In the genomic region with DNA sequence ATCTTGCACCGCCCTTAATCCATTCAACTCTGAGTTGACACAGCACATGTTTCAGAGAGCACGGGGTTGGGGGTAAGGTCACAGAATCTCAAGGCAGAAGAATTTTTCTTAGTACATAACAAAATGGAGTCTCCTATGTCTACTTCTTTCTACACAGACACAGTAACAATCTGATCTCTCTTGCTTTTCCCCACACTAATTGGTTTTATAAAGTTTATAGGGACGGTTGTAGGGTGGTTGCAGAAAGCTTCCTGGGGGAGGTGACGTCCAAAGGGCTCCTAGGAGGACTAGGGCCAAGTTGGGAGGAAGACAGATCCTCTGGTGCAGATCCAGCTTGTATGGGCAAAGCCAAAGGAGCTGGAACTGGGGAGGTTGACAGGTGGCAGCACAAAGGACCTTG, we compare ENCODE assay signal across 1 cellular context.
TF ChIP-seq lines count a peak whose summit lies in the region.

No MANE protein-coding gene starts in this region.

TF ChIP-seq in K562, 482 proteins besides CTCF, POLR2A, EP300 and RAD21 (continued from another document):
- TF ChIP-seq, protein P1, sequence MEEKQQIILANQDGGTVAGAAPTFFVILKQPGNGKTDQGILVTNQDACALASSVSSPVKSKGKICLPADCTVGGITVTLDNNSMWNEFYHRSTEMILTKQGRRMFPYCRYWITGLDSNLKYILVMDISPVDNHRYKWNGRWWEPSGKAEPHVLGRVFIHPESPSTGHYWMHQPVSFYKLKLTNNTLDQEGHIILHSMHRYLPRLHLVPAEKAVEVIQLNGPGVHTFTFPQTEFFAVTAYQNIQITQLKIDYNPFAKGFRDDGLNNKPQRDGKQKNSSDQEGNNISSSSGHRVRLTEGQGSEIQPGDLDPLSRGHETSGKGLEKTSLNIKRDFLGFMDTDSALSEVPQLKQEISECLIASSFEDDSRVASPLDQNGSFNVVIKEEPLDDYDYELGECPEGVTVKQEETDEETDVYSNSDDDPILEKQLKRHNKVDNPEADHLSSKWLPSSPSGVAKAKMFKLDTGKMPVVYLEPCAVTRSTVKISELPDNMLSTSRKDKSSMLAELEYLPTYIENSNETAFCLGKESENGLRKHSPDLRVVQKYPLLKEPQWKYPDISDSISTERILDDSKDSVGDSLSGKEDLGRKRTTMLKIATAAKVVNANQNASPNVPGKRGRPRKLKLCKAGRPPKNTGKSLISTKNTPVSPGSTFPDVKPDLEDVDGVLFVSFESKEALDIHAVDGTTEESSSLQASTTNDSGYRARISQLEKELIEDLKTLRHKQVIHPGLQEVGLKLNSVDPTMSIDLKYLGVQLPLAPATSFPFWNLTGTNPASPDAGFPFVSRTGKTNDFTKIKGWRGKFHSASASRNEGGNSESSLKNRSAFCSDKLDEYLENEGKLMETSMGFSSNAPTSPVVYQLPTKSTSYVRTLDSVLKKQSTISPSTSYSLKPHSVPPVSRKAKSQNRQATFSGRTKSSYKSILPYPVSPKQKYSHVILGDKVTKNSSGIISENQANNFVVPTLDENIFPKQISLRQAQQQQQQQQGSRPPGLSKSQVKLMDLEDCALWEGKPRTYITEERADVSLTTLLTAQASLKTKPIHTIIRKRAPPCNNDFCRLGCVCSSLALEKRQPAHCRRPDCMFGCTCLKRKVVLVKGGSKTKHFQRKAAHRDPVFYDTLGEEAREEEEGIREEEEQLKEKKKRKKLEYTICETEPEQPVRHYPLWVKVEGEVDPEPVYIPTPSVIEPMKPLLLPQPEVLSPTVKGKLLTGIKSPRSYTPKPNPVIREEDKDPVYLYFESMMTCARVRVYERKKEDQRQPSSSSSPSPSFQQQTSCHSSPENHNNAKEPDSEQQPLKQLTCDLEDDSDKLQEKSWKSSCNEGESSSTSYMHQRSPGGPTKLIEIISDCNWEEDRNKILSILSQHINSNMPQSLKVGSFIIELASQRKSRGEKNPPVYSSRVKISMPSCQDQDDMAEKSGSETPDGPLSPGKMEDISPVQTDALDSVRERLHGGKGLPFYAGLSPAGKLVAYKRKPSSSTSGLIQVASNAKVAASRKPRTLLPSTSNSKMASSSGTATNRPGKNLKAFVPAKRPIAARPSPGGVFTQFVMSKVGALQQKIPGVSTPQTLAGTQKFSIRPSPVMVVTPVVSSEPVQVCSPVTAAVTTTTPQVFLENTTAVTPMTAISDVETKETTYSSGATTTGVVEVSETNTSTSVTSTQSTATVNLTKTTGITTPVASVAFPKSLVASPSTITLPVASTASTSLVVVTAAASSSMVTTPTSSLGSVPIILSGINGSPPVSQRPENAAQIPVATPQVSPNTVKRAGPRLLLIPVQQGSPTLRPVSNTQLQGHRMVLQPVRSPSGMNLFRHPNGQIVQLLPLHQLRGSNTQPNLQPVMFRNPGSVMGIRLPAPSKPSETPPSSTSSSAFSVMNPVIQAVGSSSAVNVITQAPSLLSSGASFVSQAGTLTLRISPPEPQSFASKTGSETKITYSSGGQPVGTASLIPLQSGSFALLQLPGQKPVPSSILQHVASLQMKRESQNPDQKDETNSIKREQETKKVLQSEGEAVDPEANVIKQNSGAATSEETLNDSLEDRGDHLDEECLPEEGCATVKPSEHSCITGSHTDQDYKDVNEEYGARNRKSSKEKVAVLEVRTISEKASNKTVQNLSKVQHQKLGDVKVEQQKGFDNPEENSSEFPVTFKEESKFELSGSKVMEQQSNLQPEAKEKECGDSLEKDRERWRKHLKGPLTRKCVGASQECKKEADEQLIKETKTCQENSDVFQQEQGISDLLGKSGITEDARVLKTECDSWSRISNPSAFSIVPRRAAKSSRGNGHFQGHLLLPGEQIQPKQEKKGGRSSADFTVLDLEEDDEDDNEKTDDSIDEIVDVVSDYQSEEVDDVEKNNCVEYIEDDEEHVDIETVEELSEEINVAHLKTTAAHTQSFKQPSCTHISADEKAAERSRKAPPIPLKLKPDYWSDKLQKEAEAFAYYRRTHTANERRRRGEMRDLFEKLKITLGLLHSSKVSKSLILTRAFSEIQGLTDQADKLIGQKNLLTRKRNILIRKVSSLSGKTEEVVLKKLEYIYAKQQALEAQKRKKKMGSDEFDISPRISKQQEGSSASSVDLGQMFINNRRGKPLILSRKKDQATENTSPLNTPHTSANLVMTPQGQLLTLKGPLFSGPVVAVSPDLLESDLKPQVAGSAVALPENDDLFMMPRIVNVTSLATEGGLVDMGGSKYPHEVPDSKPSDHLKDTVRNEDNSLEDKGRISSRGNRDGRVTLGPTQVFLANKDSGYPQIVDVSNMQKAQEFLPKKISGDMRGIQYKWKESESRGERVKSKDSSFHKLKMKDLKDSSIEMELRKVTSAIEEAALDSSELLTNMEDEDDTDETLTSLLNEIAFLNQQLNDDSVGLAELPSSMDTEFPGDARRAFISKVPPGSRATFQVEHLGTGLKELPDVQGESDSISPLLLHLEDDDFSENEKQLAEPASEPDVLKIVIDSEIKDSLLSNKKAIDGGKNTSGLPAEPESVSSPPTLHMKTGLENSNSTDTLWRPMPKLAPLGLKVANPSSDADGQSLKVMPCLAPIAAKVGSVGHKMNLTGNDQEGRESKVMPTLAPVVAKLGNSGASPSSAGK (IDR thresholded peaks at IDR 0.05): 0 out of 2 replicates have a peak, but pooled peaks have one; percentile 12
